In genomic region chr1:25355841-25356395, GRCh38 we compare ENCODE assay signal across 20 cellular contexts. TPM values are rescaled to one million over a fixed set of nuclear protein-coding genes. Genes with fewer than 3 reads are reported as not detected.
DNase-seq lines count a peak whose midpoint lies in the region; ATAC-seq and TF ChIP-seq lines count a peak whose summit lies in the region.
"Had no signal": no experiment of that assay in that cellular context is flagged by ENCODE, and none has a peak within 500 bp of the region (broad histone marks: within the 10 kb centered on the region; RNA-seq: fewer than 3 reads in every experiment).

No MANE protein-coding gene starts in this region.

- H3K4me3 Mint-ChIP-seq in T-cell = peak overlapping the region in 1 of 3 donors; percentile 8
- H3K4me3 Mint-ChIP-seq in stimulated activated naive CD8-positive, alpha-beta T cell treated with anti-CD3 and anti-CD28 coated beads, Interleukin-15, amount 100 ng/mL, for 72 hours = peak overlapping the region; percentile 11 to 36
- H3K4me3 Mint-ChIP-seq: GM23338; stimulated activated naive B cell treated with anti-CD40 and anti-IgM and Interleukin-4, amounts not matched to agents 10 μg/mL and 1 μg/mL and 100 μg/mL, for 72 hours had no signal

- peak overlapping the region; percentile 7 for H3K27ac ChIP-seq in right cardiac atrium (ENCODE audit: low read length)
- H3K27ac ChIP-seq in epithelial cell of prostate = peak overlapping the region; percentile 18
- H3K27ac ChIP-seq: uterus had no signal

- H3K36me3 Mint-ChIP-seq in T-cell = peaks cover 47% of the 10 kb centered on the region

- no peaks in the 10 kb centered on the region for H3K4me1 ChIP-seq in right cardiac atrium (ENCODE audit: control insufficient read depth, insufficient read depth, low read length)
- H3K4me1 ChIP-seq: uterus had no signal

- POLR2A ChIA-PET in T-cell (lab: Charles Lee) = no interaction called here
- POLR2A ChIA-PET in GM10248 (lab: Yijun Ruan, JAX) = no interaction called here

- no peaks in the 10 kb centered on the region for H3K9me3 Mint-ChIP-seq in T-cell
- H3K9me3 Mint-ChIP-seq in stimulated activated naive CD8-positive, alpha-beta T cell treated with anti-CD3 and anti-CD28 coated beads, Interleukin-15, amount 100 ng/mL, for 72 hours = no peaks in the 10 kb centered on the region
- H3K9me3 Mint-ChIP-seq: GM23338; stimulated activated naive B cell treated with anti-CD40 and anti-IgM and Interleukin-4, amounts not matched to agents 10 μg/mL and 1 μg/mL and 100 μg/mL, for 72 hours had no signal

- intact Hi-C loops in right cardiac atrium (cut with DNase I) (no loop called here), left ventricle myocardium superior (cut with micrococcal nuclease) (no loop called here)

- H3K27me3 ChIP-seq in right cardiac atrium (ENCODE audit: control insufficient read depth, insufficient read depth) = no peaks in the 10 kb centered on the region
- H3K27me3 ChIP-seq: uterus had no signal

- H3K27ac Mint-ChIP-seq in T-cell = peak overlapping the region; percentile 70 to 88
- H3K27ac Mint-ChIP-seq in stimulated activated naive CD8-positive, alpha-beta T cell treated with anti-CD3 and anti-CD28 coated beads, Interleukin-15, amount 100 ng/mL, for 72 hours = peak overlapping the region; percentile 77 to 96
- H3K27ac Mint-ChIP-seq: GM23338; stimulated activated naive B cell treated with anti-CD40 and anti-IgM and Interleukin-4, amounts not matched to agents 10 μg/mL and 1 μg/mL and 100 μg/mL, for 72 hours had no signal

- no peaks in the 10 kb centered on the region for H3K9me3 ChIP-seq in right cardiac atrium (ENCODE audit: control insufficient read depth, low read length)
- H3K9me3 ChIP-seq: uterus had no signal

- no peak overlapping the region for H3K4me3 ChIP-seq in right cardiac atrium (ENCODE audit: low read length)
- H3K4me3 ChIP-seq: GM23338, uterus had no signal

- no peak for TF ChIP-seq CTCF in GM10248 (IDR thresholded peaks at IDR 0.05; ENCODE audit: control extremely low read depth, extremely low read depth, low read depth, missing control alignments)

- H3K4me1 Mint-ChIP-seq in T-cell = peaks cover 18 to 29% (median 23%) of the 10 kb centered on the region in 3 donors
- H3K4me1 Mint-ChIP-seq in stimulated activated naive CD8-positive, alpha-beta T cell treated with anti-CD3 and anti-CD28 coated beads, Interleukin-15, amount 100 ng/mL, for 72 hours = peaks cover 51% of the 10 kb centered on the region
- H3K4me1 Mint-ChIP-seq: GM23338 had no signal

- ATAC-seq in right cardiac atrium (no peak), left ventricle myocardium superior (no peak), T-cell (replicated peaks in 1 of 4) (peak in 1 of 4 experiments; percentile 29), GM21786 (IDR thresholded peaks at IDR 0.05; ENCODE audit: unreplicated experiment) (no peak)
- ATAC-seq in stimulated activated naive CD8-positive, alpha-beta T cell treated with anti-CD3 and anti-CD28 coated beads, Interleukin-15, amount 100 ng/mL, for 72 hours = peak; percentile 62
- ATAC-seq: GM23338; stimulated activated naive B cell treated with anti-CD40 and anti-IgM and Interleukin-4, amounts not matched to agents 10 μg/mL and 1 μg/mL and 100 μg/mL, for 72 hours had no signal

- no peaks in the 10 kb centered on the region for H3K27me3 Mint-ChIP-seq in T-cell
- H3K27me3 Mint-ChIP-seq in stimulated activated naive CD8-positive, alpha-beta T cell treated with anti-CD3 and anti-CD28 coated beads, Interleukin-15, amount 100 ng/mL, for 72 hours = no peaks in the 10 kb centered on the region
- H3K27me3 Mint-ChIP-seq: stimulated activated naive B cell treated with anti-CD40 and anti-IgM and Interleukin-4, amounts not matched to agents 10 μg/mL and 1 μg/mL and 100 μg/mL, for 72 hours had no signal

- CTCF ChIA-PET in T-cell (lab: Charles Lee) (no interaction called here), GM10248 (lab: Yijun Ruan, JAX) (no interaction called here)

- DNase-seq in right cardiac atrium = no peak
- no peak for DNase-seq in left ventricle myocardium superior
- DNase-seq in T-cell = no peak
- DNase-seq in epithelial cell of prostate (ENCODE audit: low read depth, low spot score) = no peak
- peak in 1 of 2 donors; percentile 8 for DNase-seq in stimulated activated naive CD8-positive, alpha-beta T cell treated with anti-CD3 and anti-CD28 coated beads, Interleukin-15, amount 100 ng/mL, for 72 hours
- no peak for DNase-seq in GM10248 (ENCODE audit: extremely low spot score)
- DNase-seq in retina = no peak
- DNase-seq: activated CD4-positive, alpha-beta T cell treated with anti-CD3 and anti-CD28 coated beads, Interleukin-2, amount 50 U/mL, for 4 hours; AML-193; DMS79; foreskin fibroblast; MM.1S; NCI-H2107; NCI-H774; occipital lobe; stimulated activated naive B cell treated with anti-CD40 and anti-IgM and Interleukin-4, amounts not matched to agents 10 μg/mL and 1 μg/mL and 100 μg/mL, for 72 hours; T-helper 9 cell; uterus had no signal

- 73% methylated on average over 6 of the region's 6 CpGs for WGBS in right cardiac atrium

RNA-seq across cellular contexts. Expression of gene TMEM50A, which starts 17.8 kb away (rescaled TPM):
- 100 to 1,000 TPM in 2 of 4 donors, 10 to 100 TPM in 2; 83.9 to 106 (median 98.6) TPM for total RNA-seq in right cardiac atrium
- 120 TPM for polyA plus RNA-seq in right cardiac atrium
- total RNA-seq in left ventricle myocardium superior = 73.1 TPM
- 100 to 1,000 TPM in 1 of 5 donors, 10 to 100 TPM in 4; 74.8 to 104 (median 97.2) TPM for total RNA-seq in T-cell
